Comparison of ENCODE assay signal across 25 cellular contexts in the genomic region with DNA sequence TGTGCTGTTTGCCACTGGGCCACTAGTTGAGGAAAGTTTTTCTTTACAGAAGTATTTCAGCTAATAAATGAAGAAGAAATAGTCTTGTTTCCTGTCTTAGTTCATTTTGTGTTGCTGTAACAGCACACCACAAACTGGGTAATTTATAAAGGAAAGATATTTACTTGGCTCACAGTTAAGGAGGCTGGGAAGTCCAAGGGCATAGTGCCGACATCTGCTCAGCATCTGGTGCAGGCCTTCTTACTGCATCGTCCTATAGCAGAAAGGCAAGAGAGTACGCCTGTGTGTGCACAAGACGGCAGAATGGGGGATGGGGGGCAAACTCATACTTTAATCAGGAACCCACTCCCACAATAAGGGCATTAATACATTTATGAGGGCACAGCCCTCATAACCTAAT.
DNase-seq lines count a peak whose midpoint lies in the region; ATAC-seq and TF ChIP-seq lines count a peak whose summit lies in the region.
"Had no signal": no experiment of that assay in that cellular context is flagged by ENCODE, and none has a peak within 500 bp of the region (broad histone marks: within the 10 kb centered on the region; RNA-seq: fewer than 3 reads in every experiment).

No MANE protein-coding gene starts in this region.

- H3K36me3 ChIP-seq in SK-N-SH (replicated peaks in 1 of 2; ENCODE audit: control insufficient read depth in 1 of 2, insufficient read depth in 2 of 2, low read length in 1 of 2) = no peaks in the 10 kb centered on the region
- H3K36me3 ChIP-seq in fibroblast of lung (ENCODE audit: control insufficient read depth, insufficient read depth, low read length) = no peaks in the 10 kb centered on the region
- no peaks in the 10 kb centered on the region for H3K36me3 ChIP-seq in left ventricle myocardium inferior
- no peaks in the 10 kb centered on the region for H3K36me3 ChIP-seq in uterus
- H3K36me3 ChIP-seq in CD8-positive, alpha-beta memory T cell (ENCODE audit: insufficient read depth, low read length) = no peaks in the 10 kb centered on the region
- H3K36me3 ChIP-seq: colonic mucosa, thyroid gland had no signal

- WGBS in SK-N-SH (ENCODE audit: low lambda C conversion rate) = 73% methylated on average over 4 of the region's 4 CpGs

- H3K36me3 Mint-ChIP-seq in CD8-positive, alpha-beta memory T cell = no peaks in the 10 kb centered on the region
- H3K36me3 Mint-ChIP-seq: activated naive CD8-positive, alpha-beta T cell; natural killer cell treated with Interleukin-12 subunit alpha and Interleukin-12 subunit beta and Interleukin-15 and Interleukin-18, amount 100 ng/mL, for 72 hours had no signal

- no peak for TF ChIP-seq CTCF in SK-N-SH (IDR thresholded peaks at IDR 0.05)
- no peak for TF ChIP-seq CTCF in fibroblast of lung (conservative IDR thresholded peaks at IDR 0.05 in 1 of 2, IDR thresholded peaks at IDR 0.05 in 1 of 2; ENCODE audit: low read depth in 1 of 2, low read length in 2 of 2)
- no peak for TF ChIP-seq CTCF in left ventricle myocardium inferior (IDR thresholded peaks at IDR 0.05; ENCODE audit: borderline replicate concordance)
- TF ChIP-seq CTCF in uterus (IDR thresholded peaks at IDR 0.05) = no peak

- H3K79me2 ChIP-seq in SK-N-SH (ENCODE audit: insufficient read depth) (no peaks in the 10 kb centered on the region), fibroblast of lung (ENCODE audit: control insufficient read depth, insufficient read depth, low read length) (no peaks in the 10 kb centered on the region)

- H4K20me1 ChIP-seq in SK-N-SH (ENCODE audit: insufficient read depth) (no peaks in the 10 kb centered on the region), fibroblast of lung (ENCODE audit: control insufficient read depth, extremely low read depth, insufficient read depth, low read length) (no peaks in the 10 kb centered on the region)

- no peaks in the 10 kb centered on the region for H3K4me1 Mint-ChIP-seq in CD8-positive, alpha-beta memory T cell
- H3K4me1 Mint-ChIP-seq: activated T-helper 17 cell treated with anti-CD3 and anti-CD28 coated beads, Interleukin-2, amount 50 U/mL, for 72 hours had no signal

- no peak for TF ChIP-seq EP300 in SK-N-SH (IDR thresholded peaks at IDR 0.05; ENCODE audit: borderline replicate concordance in 1 of 2, low read depth in 1 of 2, low read length in 1 of 2)

- H3K4me1 ChIP-seq in SK-N-SH (ENCODE audit: control insufficient read depth in 1 of 2, insufficient read depth in 2 of 2, low read depth in 1 of 2, low read length in 1 of 2) = peaks cover 9 to 12% of the 10 kb centered on the region in 2 experiments; a peak in 3 of 4 replicates
- no peaks in the 10 kb centered on the region for H3K4me1 ChIP-seq in fibroblast of lung (ENCODE audit: control insufficient read depth, extremely low read depth, insufficient read depth, low read length)
- H3K4me1 ChIP-seq in left ventricle myocardium inferior = peaks cover 26% of the 10 kb centered on the region
- no peaks in the 10 kb centered on the region for H3K4me1 ChIP-seq in uterus
- no peaks in the 10 kb centered on the region for H3K4me1 ChIP-seq in CD8-positive, alpha-beta memory T cell (ENCODE audit: insufficient read depth, low read length)
- H3K4me1 ChIP-seq: colonic mucosa had no signal

- intact Hi-C loops in left ventricle myocardium inferior (cut with micrococcal nuclease) = no loop called here
- intact Hi-C loops in uterus (cut with DNase I; ENCODE audit: low total_unique reads) = no loop called here

- no peak for TF ChIP-seq RAD21 in SK-N-SH (IDR thresholded peaks at IDR 0.05; ENCODE audit: low read length)

- no peak overlapping the region for H3K4me3 Mint-ChIP-seq in CD8-positive, alpha-beta memory T cell
- H3K4me3 Mint-ChIP-seq: activated CD4-positive, alpha-beta memory T cell treated with anti-CD3 and anti-CD28 coated beads, Interleukin-2, amount 10 ng/mL, durations not matched to agents 7 days and 5 days; activated naive CD8-positive, alpha-beta T cell; activated T-helper 17 cell treated with anti-CD3 and anti-CD28 coated beads, Interleukin-2, amount 50 U/mL, for 72 hours; IgD-negative memory B cell; natural killer cell treated with Interleukin-12 subunit alpha and Interleukin-12 subunit beta and Interleukin-15 and Interleukin-18, amount 100 ng/mL, for 72 hours had no signal

- POLR2A ChIA-PET in SK-N-SH (lab: Yijun Ruan, JAX) = no interaction called here
- POLR2A ChIA-PET in CD8-positive, alpha-beta memory T cell (lab: Charles Lee) = no interaction called here

- CTCF ChIA-PET in SK-N-SH (lab: Yijun Ruan, JAX) = interaction anchor here (0.8 to 2.5 kb wide), 7 partner anchors 8 to 88 kb away, joined by 3 to 10 read pairs (median 4); a partner anchor contains a TSS
- CTCF ChIA-PET in CD8-positive, alpha-beta memory T cell (lab: Charles Lee) = no interaction called here

- H3F3A ChIP-seq in SK-N-SH (replicated peaks; ENCODE audit: insufficient read depth) = peaks cover 3% of the 10 kb centered on the region

- H3K9me3 ChIP-seq in SK-N-SH (no peaks in the 10 kb centered on the region), fibroblast of lung (ENCODE audit: control insufficient read depth, insufficient read depth, low read depth, low read length) (no peaks in the 10 kb centered on the region), left ventricle myocardium inferior (replicated peaks) (no peaks in the 10 kb centered on the region), uterus (no peaks in the 10 kb centered on the region)
- no peaks in the 10 kb centered on the region for H3K9me3 ChIP-seq in CD8-positive, alpha-beta memory T cell (ENCODE audit: low read length)
- H3K9me3 ChIP-seq: colonic mucosa, thyroid gland had no signal

- no peaks in the 10 kb centered on the region for H3K9me2 ChIP-seq in SK-N-SH

- H3K4me3 ChIP-seq in SK-N-SH (ENCODE audit: low read depth in 2 of 2, low read length in 1 of 2) = no peak overlapping the region
- no peak overlapping the region for H3K4me3 ChIP-seq in fibroblast of lung (replicated peaks in 1 of 4; ENCODE audit: control extremely low read depth in 1 of 4, insufficient read depth in 1 of 4, low read depth in 3 of 4, low read length in 4 of 4)
- H3K4me3 ChIP-seq in left ventricle myocardium inferior = no peak overlapping the region
- H3K4me3 ChIP-seq in uterus = no peak overlapping the region
- no peak overlapping the region for H3K4me3 ChIP-seq in CD8-positive, alpha-beta memory T cell (ENCODE audit: low read length)
- H3K4me3 ChIP-seq: colonic mucosa, thyroid gland had no signal

- ATAC-seq in SK-N-SH treated with all-trans-retinoic acid at 6 μM for 48 hours (peak; percentile 40; the same call in 2 of the 3 replicates), GM19351 (IDR thresholded peaks at IDR 0.05; ENCODE audit: unreplicated experiment) (no peak)
- ATAC-seq: activated T-helper 17 cell treated with anti-CD3 and anti-CD28 coated beads, Interleukin-2, amount 50 U/mL, for 72 hours; HCT116; natural killer cell treated with Interleukin-12 subunit alpha and Interleukin-12 subunit beta and Interleukin-15 and Interleukin-18, amount 100 ng/mL, for 72 hours; stimulated activated naive CD8-positive, alpha-beta T cell treated with anti-CD3 and anti-CD28 coated beads, Interleukin-15, Interleukin-2, amounts not matched to agents 100 U/mL and 50 U/mL, for 24 hours had no signal

- no peak overlapping the region for H3K27ac ChIP-seq in SK-N-SH (ENCODE audit: low read depth in 2 of 2, low read length in 1 of 2)
- H3K27ac ChIP-seq in fibroblast of lung (ENCODE audit: insufficient read depth, low read length) = no peak overlapping the region
- no peak overlapping the region for H3K27ac ChIP-seq in left ventricle myocardium inferior (replicated peaks)
- peak overlapping the region in 1 of 2 donors; percentile 10 for H3K27ac ChIP-seq in uterus
- H3K27ac ChIP-seq in CD8-positive, alpha-beta memory T cell (ENCODE audit: low read depth, low read length) = no peak overlapping the region
- H3K27ac ChIP-seq: colonic mucosa, thyroid gland had no signal

- H2AFZ ChIP-seq in SK-N-SH (ENCODE audit: low read depth) = no peak overlapping the region
- no peak overlapping the region for H2AFZ ChIP-seq in fibroblast of lung (ENCODE audit: low read length)

- no peaks in the 10 kb centered on the region for H3K9me3 Mint-ChIP-seq in CD8-positive, alpha-beta memory T cell
- H3K9me3 Mint-ChIP-seq: activated CD4-positive, alpha-beta memory T cell treated with anti-CD3 and anti-CD28 coated beads, Interleukin-2, amount 10 ng/mL, durations not matched to agents 7 days and 5 days; activated T-helper 17 cell treated with anti-CD3 and anti-CD28 coated beads, Interleukin-2, amount 50 U/mL, for 72 hours; natural killer cell treated with Interleukin-12 subunit alpha and Interleukin-12 subunit beta and Interleukin-15 and Interleukin-18, amount 100 ng/mL, for 72 hours had no signal

- TF ChIP-seq POLR2A in uterus (IDR thresholded peaks at IDR 0.05) = no peak

- H3K27ac Mint-ChIP-seq in CD8-positive, alpha-beta memory T cell = no peak overlapping the region
- H3K27ac Mint-ChIP-seq: activated CD4-positive, alpha-beta memory T cell treated with anti-CD3 and anti-CD28 coated beads, Interleukin-2, amount 10 ng/mL, durations not matched to agents 7 days and 5 days; activated naive CD8-positive, alpha-beta T cell; activated T-helper 17 cell treated with anti-CD3 and anti-CD28 coated beads, Interleukin-2, amount 50 U/mL, for 72 hours; IgD-negative memory B cell; natural killer cell treated with Interleukin-12 subunit alpha and Interleukin-12 subunit beta and Interleukin-15 and Interleukin-18, amount 100 ng/mL, for 72 hours had no signal

- no peak for DNase-seq in SK-N-SH
- peak; percentile 19 to 77 for DNase-seq in fibroblast of lung (ENCODE audit: low read depth in 2 of 2)
- DNase-seq in left ventricle myocardium inferior = peak; percentile 58
- DNase-seq in uterus = peak; percentile 67
- no peak for DNase-seq in CD8-positive, alpha-beta memory T cell
- no peak for DNase-seq in stimulated activated CD4-positive, alpha-beta T cell treated with anti-CD3 and anti-CD28 coated beads, Interleukin-15, amount 100 ng/mL, for 24 hours
- DNase-seq: activated CD4-positive, alpha-beta memory T cell treated with anti-CD3 and anti-CD28 coated beads, Interleukin-2, amount 10 ng/mL, durations not matched to agents 7 days and 5 days; anterior cingulate cortex; colonic mucosa; DMS79; effector CD8-positive, alpha-beta T cell; erythroblast; GDM1; NCI-H1092; NCI-H187 treated with DMSO at 0.1 percent for 48 hours; NCI-H524 treated with DMSO at 0.1 percent for 48 hours; stimulated activated naive CD8-positive, alpha-beta T cell treated with anti-CD3 and anti-CD28 coated beads, Interleukin-15, Interleukin-2, amounts not matched to agents 100 U/mL and 50 U/mL, for 24 hours; thyroid gland had no signal

- H3K9ac ChIP-seq in SK-N-SH (no peak overlapping the region), fibroblast of lung (ENCODE audit: insufficient read depth, low read length) (no peak overlapping the region)

- H3K4me2 ChIP-seq in SK-N-SH (no peak overlapping the region), fibroblast of lung (ENCODE audit: extremely low read depth, insufficient read depth, low read length) (no peak overlapping the region)

- H3K27me3 ChIP-seq in SK-N-SH (ENCODE audit: insufficient read depth) (no peaks in the 10 kb centered on the region), fibroblast of lung (ENCODE audit: control insufficient read depth, insufficient read depth, low read length) (peaks cover 6% of the 10 kb centered on the region), left ventricle myocardium inferior (ENCODE audit: low read depth) (no peaks in the 10 kb centered on the region), uterus (no peaks in the 10 kb centered on the region)
- H3K27me3 ChIP-seq in CD8-positive, alpha-beta memory T cell (ENCODE audit: insufficient read depth, low read length, poor library complexity, severe bottlenecking) = no peaks in the 10 kb centered on the region
- H3K27me3 ChIP-seq: colonic mucosa, thyroid gland had no signal

- H3K27me3 Mint-ChIP-seq in CD8-positive, alpha-beta memory T cell = peaks cover 20 to 45% of the 10 kb centered on the region in 2 donors

Comparison
In these comparisons a context has a peak if more than half of its experiments do, and no peak if none do; other contexts are left out.
1. DNase-seq: peak in fibroblast of lung (2 of 2), left ventricle myocardium inferior (single experiment) and uterus (2 of 2); none in SK-N-SH (single experiment), CD8-positive, alpha-beta memory T cell (0 of 5) and stimulated activated CD4-positive, alpha-beta T cell treated with anti-CD3 and anti-CD28 coated beads, Interleukin-15, amount 100 ng/mL, for 24 hours (single experiment).